Comparison of ENCODE assay signal across 28 cellular contexts in genomic region chr7:52140848-52141247, GRCh38.
"Had no signal": no experiment of that assay in that cellular context is flagged by ENCODE, and none has a peak within 500 bp of the region (broad histone marks: within the 10 kb centered on the region; RNA-seq: fewer than 3 reads in every experiment).

No MANE protein-coding gene starts in this region.

- H3K27ac Mint-ChIP-seq: natural killer cell; nephron; progenitor cell of endocrine pancreas; stimulated activated effector memory CD8-positive, alpha-beta T cell treated with anti-CD3 and anti-CD28 coated beads, Interleukin-12 subunit alpha, Interleukin-12 subunit beta, amount 100 ng/mL, for 72 hours; stimulated activated naive B cell treated with anti-CD40 and anti-IgM and Interleukin-4, amounts not matched to agents 10 μg/mL and 1 μg/mL and 100 μg/mL, for 72 hours had no signal

- H3K36me3 Mint-ChIP-seq: natural killer cell; stimulated activated effector memory CD8-positive, alpha-beta T cell treated with anti-CD3 and anti-CD28 coated beads, Interleukin-12 subunit alpha, Interleukin-12 subunit beta, amount 100 ng/mL, for 72 hours; stimulated activated naive B cell treated with anti-CD40 and anti-IgM and Interleukin-4, amounts not matched to agents 10 μg/mL and 1 μg/mL and 100 μg/mL, for 72 hours had no signal

- DNase-seq: naive thymus-derived CD4-positive, alpha-beta T cell; natural killer cell; occipital lobe; ovary; posterior cingulate gyrus; psoas muscle; right cardiac atrium; sigmoid colon; small intestine; stimulated activated CD4-positive, alpha-beta T cell treated with anti-CD3 and anti-CD28 coated beads, Interleukin-15, amount 100 ng/mL, for 24 hours; stimulated activated CD4-positive, alpha-beta T cell treated with anti-CD3 and anti-CD28 coated beads, Interleukin-2, amount 100 ng/mL, for 24 hours; stimulated activated CD4-positive, alpha-beta T cell treated with anti-CD3 and anti-CD28 coated beads, Interleukin-2, amount 100 ng/mL, for 48 hours; stimulated activated CD4-positive, alpha-beta T cell treated with anti-CD3 and anti-CD28 coated beads, Interleukin-4, amount 100 ng/mL, for 24 hours; stimulated activated naive B cell treated with anti-CD40 and anti-IgM and Interleukin-4, amounts not matched to agents 10 μg/mL and 1 μg/mL and 100 μg/mL, for 72 hours; stimulated activated naive CD4-positive, alpha-beta T cell treated with Interleukin-2 at 50 U/mL for 16 hours; stomach; thyroid gland; trophoblast cell; upper lobe of left lung had no signal

- H3K27me3 Mint-ChIP-seq: naive thymus-derived CD4-positive, alpha-beta T cell; progenitor cell of endocrine pancreas; stimulated activated naive B cell treated with anti-CD40 and anti-IgM and Interleukin-4, amounts not matched to agents 10 μg/mL and 1 μg/mL and 100 μg/mL, for 72 hours had no signal

- H3K4me1 Mint-ChIP-seq: natural killer cell; nephron; neural crest cell; stimulated activated effector memory CD8-positive, alpha-beta T cell treated with anti-CD3 and anti-CD28 coated beads, Interleukin-12 subunit alpha, Interleukin-12 subunit beta, amount 100 ng/mL, for 72 hours; stimulated activated naive B cell treated with anti-CD40 and anti-IgM and Interleukin-4, amounts not matched to agents 10 μg/mL and 1 μg/mL and 100 μg/mL, for 72 hours had no signal

- H3K27me3 ChIP-seq: ovary, right lobe of liver, sigmoid colon, stomach, thyroid gland, tibial nerve, upper lobe of left lung, vagina had no signal

- H3K4me3 Mint-ChIP-seq: naive thymus-derived CD4-positive, alpha-beta T cell; natural killer cell; nephron; neural crest cell; stimulated activated effector memory CD8-positive, alpha-beta T cell treated with anti-CD3 and anti-CD28 coated beads, Interleukin-12 subunit alpha, Interleukin-12 subunit beta, amount 100 ng/mL, for 72 hours; stimulated activated naive B cell treated with anti-CD40 and anti-IgM and Interleukin-4, amounts not matched to agents 10 μg/mL and 1 μg/mL and 100 μg/mL, for 72 hours had no signal

- H3K4me1 ChIP-seq: parathyroid adenoma, psoas muscle, right lobe of liver, sigmoid colon, stomach, thyroid gland, tibial nerve, upper lobe of left lung, vagina had no signal

- ATAC-seq: naive thymus-derived CD4-positive, alpha-beta T cell; natural killer cell; psoas muscle; right cardiac atrium; stimulated activated effector memory CD8-positive, alpha-beta T cell treated with anti-CD3 and anti-CD28 coated beads, Interleukin-12 subunit alpha, Interleukin-12 subunit beta, amount 100 ng/mL, for 72 hours; stimulated activated naive B cell treated with anti-CD40 and anti-IgM and Interleukin-4, amounts not matched to agents 10 μg/mL and 1 μg/mL and 100 μg/mL, for 72 hours had no signal

- H3K27ac ChIP-seq: ovary, parathyroid adenoma, psoas muscle, right lobe of liver, sigmoid colon, stomach, thoracic aorta, thyroid gland, tibial nerve, upper lobe of left lung, vagina had no signal
